Comparison of ENCODE assay signal across 8 cellular contexts in genomic region chr5:55232985-55233928, GRCh38. TPM values are rescaled to one million over a fixed set of nuclear protein-coding genes. Genes with fewer than 3 reads are reported as not detected.
DNase-seq lines count a peak whose midpoint lies in the region; ATAC-seq and TF ChIP-seq lines count a peak whose summit lies in the region.

A gene with protein sequence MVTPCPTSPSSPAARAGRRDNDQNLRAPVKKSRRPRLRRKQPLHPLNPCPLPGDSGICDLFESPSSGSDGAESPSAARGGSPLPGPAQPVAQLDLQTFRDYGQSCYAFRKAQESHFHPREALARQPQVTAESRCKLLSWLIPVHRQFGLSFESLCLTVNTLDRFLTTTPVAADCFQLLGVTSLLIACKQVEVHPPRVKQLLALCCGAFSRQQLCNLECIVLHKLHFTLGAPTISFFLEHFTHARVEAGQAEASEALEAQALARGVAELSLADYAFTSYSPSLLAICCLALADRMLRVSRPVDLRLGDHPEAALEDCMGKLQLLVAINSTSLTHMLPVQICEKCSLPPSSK (minus strand): TSS chr5:55233608. CDS start chr5:55233523, 85 bp downstream.

- peak within 1 kb of the TSS; percentile 85 for H3K4me3 Mint-ChIP-seq in activated naive CD8-positive, alpha-beta T cell treated with anti-CD3 and anti-CD28 coated beads, Interleukin-2, amount 10 ng/mL, durations not matched to agents 7 days and 5 days

- H3K4me1 ChIP-seq in RWPE2 (ENCODE audit: insufficient read depth, poor library complexity, severe bottlenecking) (peaks cover 6% of the 10 kb centered on the region), parathyroid adenoma (peaks cover 2% of the 10 kb centered on the region)

- H3K27me3 ChIP-seq in MG63 (no peaks in the 10 kb centered on the region), RWPE2 (ENCODE audit: insufficient read depth, poor library complexity, severe bottlenecking) (no peaks in the 10 kb centered on the region), parathyroid adenoma (ENCODE audit: control insufficient read depth, insufficient read depth, low read length) (no peaks in the 10 kb centered on the region)

- H3K79me2 ChIP-seq in parathyroid adenoma: no peaks in the 10 kb centered on the region

- peak within 1 kb of the TSS; percentile 49 for H3K9ac ChIP-seq in parathyroid adenoma

- TF ChIP-seq CTCF in RWPE2 (IDR thresholded peaks at IDR 0.05; ENCODE audit: poor library complexity, severe bottlenecking): peak; percentile 37
- TF ChIP-seq CTCF in parathyroid adenoma (IDR thresholded peaks at IDR 0.05): peak; percentile 30

- peak within 1 kb of the TSS; percentile 53 for H3K27ac ChIP-seq in RWPE2 (ENCODE audit: poor library complexity, severe bottlenecking)
- peak within 1 kb of the TSS; percentile 65 for H3K27ac ChIP-seq in parathyroid adenoma

- H3K36me3 ChIP-seq in MG63 (no peaks in the 10 kb centered on the region), RWPE2 (ENCODE audit: low read depth) (no peaks in the 10 kb centered on the region), parathyroid adenoma (ENCODE audit: control insufficient read depth, insufficient read depth, low read length) (no peaks in the 10 kb centered on the region)

- POLR2A ChIA-PET in activated naive CD8-positive, alpha-beta T cell treated with anti-CD3 and anti-CD28 coated beads, Interleukin-2, amount 10 ng/mL, durations not matched to agents 7 days and 5 days (lab: Charles Lee): interaction anchor here (0.7 kb wide), 1 partner anchor 74 kb away, joined by 3 read pairs; the partner anchor contains the start of genes DHX29 and MTREX

- intact Hi-C loops in left cardiac atrium (cut with DNase I): no loop called here

- peak within 1 kb of the TSS; percentile 37 for H3K27ac Mint-ChIP-seq in activated naive CD8-positive, alpha-beta T cell treated with anti-CD3 and anti-CD28 coated beads, Interleukin-2, amount 10 ng/mL, durations not matched to agents 7 days and 5 days

- peak within 1 kb of the TSS; percentile 99 for H3K4me2 ChIP-seq in parathyroid adenoma (ENCODE audit: low read length)

- no peaks in the 10 kb centered on the region for H3K36me3 Mint-ChIP-seq in activated naive CD8-positive, alpha-beta T cell treated with anti-CD3 and anti-CD28 coated beads, Interleukin-2, amount 10 ng/mL, durations not matched to agents 7 days and 5 days

- H3K4me3 ChIP-seq in MG63: peak within 1 kb of the TSS; percentile 62
- peak within 1 kb of the TSS; percentile 61 for H3K4me3 ChIP-seq in RWPE2 (ENCODE audit: severe bottlenecking)
- H3K4me3 ChIP-seq in parathyroid adenoma (ENCODE audit: low read depth, low read length): peak within 1 kb of the TSS; percentile 69

- peaks cover 21% of the 10 kb centered on the region for H3K4me1 Mint-ChIP-seq in activated naive CD8-positive, alpha-beta T cell treated with anti-CD3 and anti-CD28 coated beads, Interleukin-2, amount 10 ng/mL, durations not matched to agents 7 days and 5 days

- H3K9me3 Mint-ChIP-seq in activated naive CD8-positive, alpha-beta T cell treated with anti-CD3 and anti-CD28 coated beads, Interleukin-2, amount 10 ng/mL, durations not matched to agents 7 days and 5 days: no peaks in the 10 kb centered on the region

- peaks cover 80% of the 10 kb centered on the region for H3K27me3 Mint-ChIP-seq in activated naive CD8-positive, alpha-beta T cell treated with anti-CD3 and anti-CD28 coated beads, Interleukin-2, amount 10 ng/mL, durations not matched to agents 7 days and 5 days

- H2AFZ ChIP-seq in parathyroid adenoma: peak within 1 kb of the TSS; percentile 95

- DNase-seq in DMS 273 (lab: John Stamatoyannopoulos, UW; ENCODE audit: unreplicated experiment) (peak; percentile 97), MG63 (peak; percentile 89), RWPE2 (ENCODE audit: low spot score) (peak; percentile 91), left cardiac atrium (peak; percentile 79), SKM-1 (lab: John Stamatoyannopoulos, UW; ENCODE audit: unreplicated experiment) (no peak)
- DNase-seq in activated naive CD8-positive, alpha-beta T cell treated with anti-CD3 and anti-CD28 coated beads, Interleukin-2, amount 10 ng/mL, durations not matched to agents 7 days and 5 days: peak; percentile 76

- peak; percentile 63 for ATAC-seq in GM21737 (IDR thresholded peaks at IDR 0.05; ENCODE audit: unreplicated experiment)
- peak; percentile 86 for ATAC-seq in RWPE2 (ENCODE audit: low read depth)
- ATAC-seq in activated naive CD8-positive, alpha-beta T cell treated with anti-CD3 and anti-CD28 coated beads, Interleukin-2, amount 10 ng/mL, durations not matched to agents 7 days and 5 days (ENCODE audit: low read depth): peak; percentile 88
- ATAC-seq in left cardiac atrium: peak; percentile 92 to 96

- no peaks in the 10 kb centered on the region for H3K9me3 ChIP-seq in MG63
- no peaks in the 10 kb centered on the region for H3K9me3 ChIP-seq in RWPE2 (ENCODE audit: severe bottlenecking)
- H3K9me3 ChIP-seq in parathyroid adenoma (ENCODE audit: control insufficient read depth, low read length): no peaks in the 10 kb centered on the region

RNA-seq across cellular contexts. Expression of the gene that starts here (rescaled TPM):
- total RNA-seq in MG63 (2014; rRNA removed; shearing (Covaris generic); ENCODE audit: low replicate concordance): 0.39 and 0.89 TPM in 2 replicates
- not detected for total RNA-seq in activated naive CD8-positive, alpha-beta T cell treated with anti-CD3 and anti-CD28 coated beads, Interleukin-2, amount 10 ng/mL, durations not matched to agents 7 days and 5 days
- total RNA-seq in left cardiac atrium: under 1 TPM in 1 of 2 donors, not detected in 1; 0.16 TPM

Comparison
In these comparisons a context has a peak if more than half of its experiments do, and no peak if none do; other contexts are left out.
1. Peak in DNase-seq and H3K4me3 ChIP-seq in MG63; RNA of the gene not detected or under 1 TPM.
2. Peak in DNase-seq and ATAC-seq in activated naive CD8-positive, alpha-beta T cell treated with anti-CD3 and anti-CD28 coated beads, Interleukin-2, amount 10 ng/mL, durations not matched to agents 7 days and 5 days; RNA of the gene not detected or under 1 TPM.
3. Peak in DNase-seq and ATAC-seq in left cardiac atrium; RNA of the gene not detected or under 1 TPM.